Comparison of ENCODE assay signal across 7 cellular contexts in the genomic region with DNA sequence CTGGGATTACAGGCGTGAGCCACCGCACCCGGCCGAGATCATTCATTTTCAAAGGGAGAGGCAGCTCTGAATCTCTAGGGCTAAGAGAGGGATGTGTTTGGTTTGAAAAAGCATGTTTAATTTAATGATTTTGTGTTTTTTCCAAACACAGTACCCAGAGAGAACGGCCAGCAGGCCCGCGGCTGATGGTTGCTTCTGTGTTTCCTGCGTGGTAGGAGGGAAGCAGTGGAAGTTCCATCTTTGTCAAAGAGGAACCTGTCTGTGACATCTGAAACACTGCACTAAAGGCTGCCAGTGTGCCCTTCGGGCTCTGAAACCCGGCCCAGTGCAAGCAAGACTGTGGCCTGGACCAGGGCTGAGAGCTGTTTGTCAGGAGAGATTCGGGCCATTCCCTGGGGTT. TPM values are rescaled to one million over a fixed set of nuclear protein-coding genes. Genes with fewer than 3 reads are reported as not detected.
DNase-seq lines count a peak whose midpoint lies in the region; ATAC-seq and TF ChIP-seq lines count a peak whose summit lies in the region.
"Not testable (repeated sequence)": the region's sequence is repeated elsewhere in the genome, so short reads cannot be mapped to it uniquely, and the experiment has no call there.

No MANE protein-coding gene starts in this region.

- not testable (repeated sequence) for H3K4me3 ChIP-seq in CD4-positive, alpha-beta memory T cell (ENCODE audit: low read length in 2 of 2); sigmoid colon

- not testable (repeated sequence) for TF ChIP-seq POLR2A in sigmoid colon (IDR thresholded peaks at IDR 0.05)

- not testable (repeated sequence) for H3K27me3 ChIP-seq in CD4-positive, alpha-beta memory T cell (ENCODE audit: insufficient read depth, low read length); sigmoid colon

- not testable (repeated sequence) for H3K9me3 Mint-ChIP-seq in CD4-positive, alpha-beta memory T cell; activated B cell treated with CpG ODN at 0.5 μM for 24 hours; activated T-helper 2 cell treated with anti-CD3 and anti-CD28 coated beads, Interferon-gamma antibody, Interleukin-2, Interleukin-4, amounts not matched to agents 10 μg/mL and 5 μg/mL and 100 μg/mL, durations not matched to agents 14 hours and 24 hours and 36 hours; central memory CD8-positive, alpha-beta T cell; mesothelial cell of epicardium

- POLR2A ChIA-PET in CD4-positive, alpha-beta memory T cell (lab: Charles Lee; ENCODE audit: partially characterized antibody): interaction anchor here (1.3 to 2.3 kb wide), 3 partner anchors 13 to 405 kb away, joined by 3 to 5 read pairs (median 4); a partner anchor contains a TSS
- POLR2A ChIA-PET in activated B cell treated with CpG ODN at 0.5 μM for 24 hours (lab: Charles Lee): interaction anchor here (0.7 to 1.7 kb wide), 2 partner anchors 13 to 168 kb away, joined by 3 to 10 read pairs; a partner anchor contains a TSS

- not testable (repeated sequence) for H3K27ac ChIP-seq in CD4-positive, alpha-beta memory T cell (ENCODE audit: low read depth, low read length)
- H3K27ac ChIP-seq in sigmoid colon: peak overlapping the region in 1 of 4 donors; percentile 88

- in situ Hi-C loops in KBM-7 (cut with MboI; ENCODE audit: low pct_unique_long_range_greater_than_20kb, low sequenced_read_pairs): not testable (repeated sequence)

- peak overlapping the region; percentile 52 to 95 (median 92) for H3K4me3 Mint-ChIP-seq in CD4-positive, alpha-beta memory T cell
- H3K4me3 Mint-ChIP-seq in activated B cell treated with CpG ODN at 0.5 μM for 24 hours (peak overlapping the region; percentile 85), mesothelial cell of epicardium (peak overlapping the region; percentile 80)
- peak overlapping the region; percentile 84 for H3K4me3 Mint-ChIP-seq in activated T-helper 2 cell treated with anti-CD3 and anti-CD28 coated beads, Interferon-gamma antibody, Interleukin-2, Interleukin-4, amounts not matched to agents 10 μg/mL and 5 μg/mL and 100 μg/mL, durations not matched to agents 14 hours and 24 hours and 36 hours (ENCODE audit: low read depth)
- peak overlapping the region; percentile 93 for H3K4me3 Mint-ChIP-seq in central memory CD8-positive, alpha-beta T cell

- not testable (repeated sequence) for H3K36me3 Mint-ChIP-seq in CD4-positive, alpha-beta memory T cell; activated B cell treated with CpG ODN at 0.5 μM for 24 hours (ENCODE audit: low read depth); activated T-helper 2 cell treated with anti-CD3 and anti-CD28 coated beads, Interferon-gamma antibody, Interleukin-2, Interleukin-4, amounts not matched to agents 10 μg/mL and 5 μg/mL and 100 μg/mL, durations not matched to agents 14 hours and 24 hours and 36 hours (ENCODE audit: low read depth); central memory CD8-positive, alpha-beta T cell (ENCODE audit: insufficient read depth); mesothelial cell of epicardium

- not testable (repeated sequence) for H3K4me1 ChIP-seq in CD4-positive, alpha-beta memory T cell (ENCODE audit: insufficient read depth, low read length)
- peaks cover 0 to 21% (median 16%) of the 10 kb centered on the region in 4 donors for H3K4me1 ChIP-seq in sigmoid colon

- intact Hi-C loops in CD4-positive, alpha-beta memory T cell (cut with micrococcal nuclease); activated B cell treated with CpG ODN at 0.5 μM for 24 hours (cut with micrococcal nuclease); activated T-helper 2 cell treated with anti-CD3 and anti-CD28 coated beads, Interferon-gamma antibody, Interleukin-2, Interleukin-4, amounts not matched to agents 10 μg/mL and 5 μg/mL and 100 μg/mL, durations not matched to agents 14 hours and 24 hours and 36 hours (cut with micrococcal nuclease); sigmoid colon (cut with DNase I): not testable (repeated sequence)

- not testable (repeated sequence) for TF ChIP-seq CTCF in activated B cell treated with CpG ODN at 0.5 μM for 24 hours (IDR thresholded peaks at IDR 0.05); mesothelial cell of epicardium (IDR thresholded peaks at IDR 0.05; ENCODE audit: unreplicated experiment); sigmoid colon (IDR thresholded peaks at IDR 0.05)

- H3K9me3 ChIP-seq in CD4-positive, alpha-beta memory T cell (ENCODE audit: control insufficient read depth in 1 of 2, low read length in 2 of 2); sigmoid colon: not testable (repeated sequence)

- 77 to 92% methylated on average over 11 of the region's 11 CpGs for WGBS in sigmoid colon, 2 donors

- H3K27ac Mint-ChIP-seq in CD4-positive, alpha-beta memory T cell: peak overlapping the region in 1 of 7 donors; percentile 82
- H3K27ac Mint-ChIP-seq in activated B cell treated with CpG ODN at 0.5 μM for 24 hours: peak overlapping the region; percentile 7
- not testable (repeated sequence) for H3K27ac Mint-ChIP-seq in activated T-helper 2 cell treated with anti-CD3 and anti-CD28 coated beads, Interferon-gamma antibody, Interleukin-2, Interleukin-4, amounts not matched to agents 10 μg/mL and 5 μg/mL and 100 μg/mL, durations not matched to agents 14 hours and 24 hours and 36 hours; central memory CD8-positive, alpha-beta T cell (ENCODE audit: low read depth); mesothelial cell of epicardium

- not testable (repeated sequence) for TF ChIP-seq EP300 in sigmoid colon (IDR thresholded peaks at IDR 0.05)

- H3K36me3 ChIP-seq in CD4-positive, alpha-beta memory T cell (ENCODE audit: insufficient read depth, low read length); sigmoid colon: not testable (repeated sequence)

- not testable (repeated sequence) for H3K27me3 Mint-ChIP-seq in CD4-positive, alpha-beta memory T cell; activated B cell treated with CpG ODN at 0.5 μM for 24 hours; central memory CD8-positive, alpha-beta T cell; mesothelial cell of epicardium (ENCODE audit: low read depth)
- peaks cover 11% of the 10 kb centered on the region for H3K27me3 Mint-ChIP-seq in activated T-helper 2 cell treated with anti-CD3 and anti-CD28 coated beads, Interferon-gamma antibody, Interleukin-2, Interleukin-4, amounts not matched to agents 10 μg/mL and 5 μg/mL and 100 μg/mL, durations not matched to agents 14 hours and 24 hours and 36 hours (ENCODE audit: low read depth)

- DNase-seq in CD4-positive, alpha-beta memory T cell; activated B cell treated with CpG ODN at 0.5 μM for 24 hours; activated T-helper 2 cell treated with anti-CD3 and anti-CD28 coated beads, Interferon-gamma antibody, Interleukin-2, Interleukin-4, amounts not matched to agents 10 μg/mL and 5 μg/mL and 100 μg/mL, durations not matched to agents 14 hours and 24 hours and 36 hours (ENCODE audit: low spot score); central memory CD8-positive, alpha-beta T cell (ENCODE audit: low spot score in 2 of 2); mesothelial cell of epicardium (ENCODE audit: low spot score in 2 of 2, unreplicated experiment in 2 of 2): not testable (repeated sequence)
- DNase-seq in KBM-7 (peak; percentile 12), sigmoid colon (peak; percentile 54)

- CTCF ChIA-PET in CD4-positive, alpha-beta memory T cell (lab: Charles Lee; ENCODE audit: partially characterized antibody); activated B cell treated with CpG ODN at 0.5 μM for 24 hours (lab: Charles Lee): not testable (repeated sequence)

- ATAC-seq in activated B cell treated with CpG ODN at 0.5 μM for 24 hours (ENCODE audit: low read depth); central memory CD8-positive, alpha-beta T cell (replicated peaks; ENCODE audit: extremely low read depth, poor library complexity, severe bottlenecking): not testable (repeated sequence)

- H3K4me1 Mint-ChIP-seq in CD4-positive, alpha-beta memory T cell: peaks cover 6 to 29% (median 14%) of the 10 kb centered on the region in 4 donors
- peaks cover 24% of the 10 kb centered on the region for H3K4me1 Mint-ChIP-seq in activated B cell treated with CpG ODN at 0.5 μM for 24 hours
- peaks cover 10% of the 10 kb centered on the region for H3K4me1 Mint-ChIP-seq in activated T-helper 2 cell treated with anti-CD3 and anti-CD28 coated beads, Interferon-gamma antibody, Interleukin-2, Interleukin-4, amounts not matched to agents 10 μg/mL and 5 μg/mL and 100 μg/mL, durations not matched to agents 14 hours and 24 hours and 36 hours (ENCODE audit: low read depth)
- peaks cover 20% of the 10 kb centered on the region for H3K4me1 Mint-ChIP-seq in central memory CD8-positive, alpha-beta T cell
- H3K4me1 Mint-ChIP-seq in mesothelial cell of epicardium: not testable (repeated sequence)

RNA-seq across cellular contexts. Expression of a gene that starts 13.6 kb away (rescaled TPM):
- 1,000 to 10,000 TPM; 3,010 to 3,866 TPM for total RNA-seq in CD4-positive, alpha-beta memory T cell
- polyA plus RNA-seq in CD4-positive, alpha-beta memory T cell: not detected
- total RNA-seq in activated B cell treated with CpG ODN at 0.5 μM for 24 hours (3,526 and 4,195 TPM in 2 replicates), mesothelial cell of epicardium (3,774 to 3,945 TPM (median 3,937 TPM) in 3 replicates), sigmoid colon (under 1 TPM; under 0.01 TPM)
- total RNA-seq in activated T-helper 2 cell treated with anti-CD3 and anti-CD28 coated beads, Interferon-gamma antibody, Interleukin-2, Interleukin-4, amounts not matched to agents 10 μg/mL and 5 μg/mL and 100 μg/mL, durations not matched to agents 14 hours and 24 hours and 36 hours: 2,033 and 2,369 TPM in 2 replicates
- not detected for polyA plus RNA-seq in sigmoid colon

RNA-seq across cellular contexts. Expression of a gene that starts 59.9 kb away (rescaled TPM):
- total RNA-seq in CD4-positive, alpha-beta memory T cell: 100 to 1,000 TPM; 154 to 165 TPM
- polyA plus RNA-seq in CD4-positive, alpha-beta memory T cell: 100 to 1,000 TPM; 243 to 341 TPM
- 85.5 and 88.4 TPM in 2 replicates for total RNA-seq in activated B cell treated with CpG ODN at 0.5 μM for 24 hours
- total RNA-seq in activated T-helper 2 cell treated with anti-CD3 and anti-CD28 coated beads, Interferon-gamma antibody, Interleukin-2, Interleukin-4, amounts not matched to agents 10 μg/mL and 5 μg/mL and 100 μg/mL, durations not matched to agents 14 hours and 24 hours and 36 hours: 75.2 and 79.4 TPM in 2 replicates
- total RNA-seq in mesothelial cell of epicardium: 43.7 to 46.7 TPM (median 44.1 TPM) in 3 replicates
- 10 to 100 TPM; 22.8 to 38.0 (median 31.2) TPM for total RNA-seq in sigmoid colon
- 10 to 100 TPM; 54.7 to 59.2 (median 59.1) TPM for polyA plus RNA-seq in sigmoid colon

Comparison
In these comparisons a context has a peak if more than half of its experiments do, and no peak if none do; other contexts are left out.
1. RNA of a gene that starts 13.6 kb away (total RNA-seq): 3,774 to 3,945 TPM in mesothelial cell of epicardium, 3,010 to 3,866 TPM in CD4-positive, alpha-beta memory T cell, 3,526 to 4,195 TPM in activated B cell treated with CpG ODN at 0.5 μM for 24 hours and 2,033 to 2,369 TPM in activated T-helper 2 cell treated with anti-CD3 and anti-CD28 coated beads, Interferon-gamma antibody, Interleukin-2, Interleukin-4, amounts not matched to agents 10 μg/mL and 5 μg/mL and 100 μg/mL, durations not matched to agents 14 hours and 24 hours and 36 hours; under 0.01 TPM in sigmoid colon; every median in the first group is over 1,000 times any median in the second.
2. Peak in every context shown above with its lines, with median percentiles within 50 percentile points of each other: H3K4me3 Mint-ChIP-seq.